In the genomic region with DNA sequence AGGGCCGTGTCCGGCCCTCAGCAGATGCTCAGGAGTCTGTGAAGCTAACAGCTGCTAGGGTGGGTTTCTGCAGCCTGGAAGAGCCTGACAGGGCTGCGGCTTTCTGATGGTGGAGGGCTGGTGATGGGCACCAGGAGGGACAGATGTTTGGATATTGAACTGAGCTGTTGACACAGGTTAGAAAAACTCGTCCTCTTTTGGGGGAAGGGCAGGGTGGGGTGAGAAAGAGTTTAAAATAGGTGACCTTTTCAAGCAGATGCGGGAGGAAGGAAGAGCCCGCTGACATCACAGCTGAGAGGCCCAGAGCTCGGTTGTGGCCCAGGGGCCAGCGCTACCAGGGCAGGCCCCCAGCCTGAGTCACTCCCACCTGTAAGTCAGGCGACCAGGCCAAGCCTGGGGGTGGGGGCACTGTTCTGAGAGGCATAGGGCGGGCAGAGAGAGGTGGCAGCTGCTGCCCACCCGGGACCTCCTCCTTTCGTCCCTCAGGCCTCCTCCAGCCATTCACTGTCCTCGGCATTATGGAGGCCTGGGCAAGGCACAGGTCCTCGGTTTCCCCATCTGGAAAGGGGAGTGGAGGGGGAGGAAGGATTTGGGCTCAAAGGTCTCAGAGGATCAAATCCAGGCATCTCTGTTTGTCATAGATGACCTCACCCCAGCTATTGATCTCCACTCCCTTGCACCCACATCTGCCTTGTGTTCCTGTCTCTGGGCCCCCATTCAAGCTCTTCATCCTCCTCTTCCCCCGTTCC, we compare ENCODE assay signal across 8 cellular contexts. TPM values are rescaled to one million over a fixed set of nuclear protein-coding genes. Genes with fewer than 3 reads are reported as not detected.
DNase-seq lines count a peak whose midpoint lies in the region; ATAC-seq and TF ChIP-seq lines count a peak whose summit lies in the region.

No MANE protein-coding gene starts in this region.

- peak overlapping the region; percentile 34 for H3K4me3 Mint-ChIP-seq in activated naive CD4-positive, alpha-beta T cell treated with anti-CD3 and anti-CD28 coated beads for 36 hours

- POLR2A ChIA-PET in A673 (lab: Charles Lee; ENCODE audit: low non-redundant PET): no interaction called here

- H3K27ac Mint-ChIP-seq in activated naive CD4-positive, alpha-beta T cell treated with anti-CD3 and anti-CD28 coated beads for 36 hours: peak overlapping the region; percentile 85

- no peaks in the 10 kb centered on the region for H3K27me3 ChIP-seq in A673 (replicated peaks; ENCODE audit: insufficient read depth, low read depth, low read length, poor library complexity)

- peaks cover 6% of the 10 kb centered on the region for H3K4me1 ChIP-seq in A673 (ENCODE audit: insufficient read depth, low read length, poor library complexity, severe bottlenecking)

- intact Hi-C loops in activated naive CD4-positive, alpha-beta T cell treated with anti-CD3 and anti-CD28 coated beads for 36 hours (cut with micrococcal nuclease): loop anchor here (1.0 to 2.0 kb wide), 5 partner anchors 14 to 43 kb away; partner anchors contain the start of gene ID3
- intact Hi-C loops in A673 (cut with micrococcal nuclease; ENCODE audit: unreplicated experiment): no loop called here

- ATAC-seq in GM19025 (IDR thresholded peaks at IDR 0.05; ENCODE audit: low read depth, unreplicated experiment) (peak; percentile 36), HG03460 (IDR thresholded peaks at IDR 0.05; ENCODE audit: unreplicated experiment) (peak; percentile 55)

- in situ Hi-C loops in G401 (cut with HindIII; ENCODE audit: low sequenced_read_pairs): no loop called here

- H3K27me3 Mint-ChIP-seq in activated naive CD4-positive, alpha-beta T cell treated with anti-CD3 and anti-CD28 coated beads for 36 hours (ENCODE audit: low read depth): no peaks in the 10 kb centered on the region

- no peaks in the 10 kb centered on the region for H3K9me3 ChIP-seq in A673 (ENCODE audit: low read depth, low read length, poor library complexity, severe bottlenecking)

- DNase-seq in activated naive CD4-positive, alpha-beta T cell treated with anti-CD3 and anti-CD28 coated beads for 36 hours: peak; percentile 88
- DNase-seq in G401 (ENCODE audit: low spot score): no peak
- DNase-seq in A673 (ENCODE audit: low spot score): no peak
- no peak for DNase-seq in amygdala (lab: John Stamatoyannopoulos, UW)
- DNase-seq in GF-D8 (lab: John Stamatoyannopoulos, UW): no peak

- H3K4me1 Mint-ChIP-seq in activated naive CD4-positive, alpha-beta T cell treated with anti-CD3 and anti-CD28 coated beads for 36 hours (ENCODE audit: low read depth): peaks cover 68% of the 10 kb centered on the region

- H3K36me3 ChIP-seq in A673 (ENCODE audit: insufficient read depth, low read length, poor library complexity, severe bottlenecking): no peaks in the 10 kb centered on the region

- BruUV-seq in A673 (replicated peaks; lab: Mats Ljungman, UMichigan): no TSS peak

- CTCF ChIA-PET in activated naive CD4-positive, alpha-beta T cell treated with anti-CD3 and anti-CD28 coated beads for 36 hours (lab: Charles Lee): interaction anchor here (0.5 to 2.4 kb wide), 9 partner anchors 10 to 45 kb away, joined by 3 to 9 read pairs (median 5); no protein-coding TSS in a partner anchor
- CTCF ChIA-PET in A673 (lab: Charles Lee): no interaction called here

- H3K27ac ChIP-seq in skin epidermis (peak overlapping the region in 16 of 21 experiments; percentile 5 to 82 (median 36)), A673 (ENCODE audit: low read depth, low read length, poor library complexity, severe bottlenecking) (no peak overlapping the region)

- H3K36me3 Mint-ChIP-seq in activated naive CD4-positive, alpha-beta T cell treated with anti-CD3 and anti-CD28 coated beads for 36 hours (ENCODE audit: low read depth): no peaks in the 10 kb centered on the region

- H3K4me3 ChIP-seq in skin epidermis (no peak overlapping the region), A673 (ENCODE audit: low read depth, low read length, poor library complexity, severe bottlenecking) (no peak overlapping the region)

- TF ChIP-seq CTCF in A673 (conservative IDR thresholded peaks at IDR 0.05; ENCODE audit: low read depth, low read length): no peak

- H3K9me3 Mint-ChIP-seq in activated naive CD4-positive, alpha-beta T cell treated with anti-CD3 and anti-CD28 coated beads for 36 hours: no peaks in the 10 kb centered on the region

RNA-seq across cellular contexts. Expression of gene ID3, which starts 32.3 kb away (rescaled TPM):
- 10 to 100 TPM; 69.5 to 74.6 TPM for total RNA-seq in activated naive CD4-positive, alpha-beta T cell treated with anti-CD3 and anti-CD28 coated beads for 36 hours
- 1,524 and 1,844 TPM in 2 replicates for total RNA-seq in G401 (2014; rRNA removed; shearing (Covaris generic))
- total RNA-seq in A673 (2021): 102 and 140 TPM in 2 replicates

Comparison
In these comparisons a context has a peak if more than half of its experiments do, and no peak if none do; other contexts are left out.
1. RNA of gene ID3, which starts 32.3 kb away (total RNA-seq): 1,524 to 1,844 TPM in G401; 102 to 140 TPM in A673 and 69.5 to 74.6 TPM in activated naive CD4-positive, alpha-beta T cell treated with anti-CD3 and anti-CD28 coated beads for 36 hours; every median in the first group is over 10 times any median in the second.